ENCODE assay signal across 8 cellular contexts in genomic region chr19:43532571-43532961, GRCh38. TPM values are rescaled to one million over a fixed set of nuclear protein-coding genes. Genes with fewer than 3 reads are reported as not detected.
A peak's percentile ranks its signal among the peaks of the same experiment; 100 is the strongest.
DNase-seq lines count a peak whose midpoint lies in the region; ATAC-seq, FAIRE-seq and TF ChIP-seq lines count a peak whose summit lies in the region.

No MANE protein-coding gene starts in this region.

- H3K27me3 ChIP-seq in mesenchymal stem cell (ENCODE audit: control insufficient read depth in 1 of 2, insufficient read depth in 1 of 2, low read length in 2 of 2) (no peaks in the 10 kb centered on the region), upper lobe of left lung (no peaks in the 10 kb centered on the region)

- peak; percentile 58 for DNase-seq in Daoy (ENCODE audit: low read depth)
- peak; percentile 64 for DNase-seq in H54 (ENCODE audit: insufficient read length, low spot score)
- DNase-seq in NCI-H774 (lab: John Stamatoyannopoulos, UW): peak; percentile 84
- DNase-seq in central memory CD8-positive, alpha-beta T cell (ENCODE audit: low spot score in 2 of 2): no peak
- DNase-seq in mesenchymal stem cell: no peak
- peak; percentile 35 to 69 for DNase-seq in upper lobe of left lung
- no peak for DNase-seq in effector CD4-positive, alpha-beta T cell

- peak overlapping the region in 1 of 2 experiments; percentile 92 for H3K18ac ChIP-seq in mesenchymal stem cell (ENCODE audit: low read depth in 1 of 2, low read length in 2 of 2)

- H3K9ac ChIP-seq in mesenchymal stem cell (ENCODE audit: low read length): peak overlapping the region; percentile 86

- H3K4ac ChIP-seq in mesenchymal stem cell (ENCODE audit: low read depth in 1 of 2, low read length in 2 of 2): peak overlapping the region; percentile 1 to 70

- H3K36me3 ChIP-seq in mesenchymal stem cell (ENCODE audit: control insufficient read depth in 1 of 2, insufficient read depth in 2 of 2, low read depth in 1 of 2, low read length in 2 of 2) (peaks cover 7 to 8% of the 10 kb centered on the region in 2 experiments), upper lobe of left lung (peaks cover 0 to under 1% (median 0%) of the 10 kb centered on the region in 4 donors)

- no peaks in the 10 kb centered on the region for H3K9me3 Mint-ChIP-seq in central memory CD8-positive, alpha-beta T cell

- peak overlapping the region; percentile 89 for H3K27ac Mint-ChIP-seq in central memory CD8-positive, alpha-beta T cell (ENCODE audit: low read depth)

- H2BK120ac ChIP-seq in mesenchymal stem cell (ENCODE audit: low read depth, low read length): peak overlapping the region; percentile 11

- H2AFZ ChIP-seq in mesenchymal stem cell (ENCODE audit: low read depth, low read length): peak overlapping the region; percentile 72

- peak overlapping the region; percentile 89 for H3K4me2 ChIP-seq in mesenchymal stem cell (ENCODE audit: low read length, poor library complexity, severe bottlenecking)

- peak overlapping the region in 1 of 2 experiments; percentile 35 for H3K14ac ChIP-seq in mesenchymal stem cell (ENCODE audit: low read length in 2 of 2)

- H4K91ac ChIP-seq in mesenchymal stem cell (ENCODE audit: low read length): peak overlapping the region; percentile 71

- H2AK5ac ChIP-seq in mesenchymal stem cell (ENCODE audit: low read length, severe bottlenecking): peak overlapping the region; percentile 20

- ATAC-seq in central memory CD8-positive, alpha-beta T cell (replicated peaks; ENCODE audit: extremely low read depth, poor library complexity, severe bottlenecking): peak; percentile 18
- ATAC-seq in upper lobe of left lung (ENCODE audit: low FRiP score in 2 of 2) (peak in 1 of 2 donors; percentile 0), HG03095 (IDR thresholded peaks at IDR 0.05; ENCODE audit: unreplicated experiment) (no peak)

- H3K23ac ChIP-seq in mesenchymal stem cell (ENCODE audit: low read length in 2 of 2): no peak overlapping the region

- H4K8ac ChIP-seq in mesenchymal stem cell (ENCODE audit: low read length): peak overlapping the region; percentile 30

- peak overlapping the region in 1 of 2 experiments; percentile 45 for H2BK12ac ChIP-seq in mesenchymal stem cell (ENCODE audit: low read length in 2 of 2)

- peak overlapping the region; percentile 93 for H3K27ac ChIP-seq in mesenchymal stem cell (ENCODE audit: low read length, poor library complexity, severe bottlenecking)
- H3K27ac ChIP-seq in upper lobe of left lung: peak overlapping the region; percentile 84 to 89 (median 88)

- peaks cover 10% of the 10 kb centered on the region for H3K36me3 Mint-ChIP-seq in central memory CD8-positive, alpha-beta T cell (ENCODE audit: insufficient read depth)

- no peak for FAIRE-seq in H54 (lab: Jason Lieb, UNC)

- peak overlapping the region; percentile 23 to 95 for H3K4me3 ChIP-seq in mesenchymal stem cell (ENCODE audit: insufficient read depth in 1 of 2, low read depth in 1 of 2, low read length in 2 of 2)
- peak overlapping the region; percentile 47 to 81 (median 62) for H3K4me3 ChIP-seq in upper lobe of left lung

- H3K9me3 ChIP-seq in mesenchymal stem cell (ENCODE audit: control insufficient read depth, low read length): no peaks in the 10 kb centered on the region
- no peaks in the 10 kb centered on the region for H3K9me3 ChIP-seq in upper lobe of left lung

- TF ChIP-seq CTCF in upper lobe of left lung (IDR thresholded peaks at IDR 0.05): no peak

- no peaks in the 10 kb centered on the region for H3K79me1 ChIP-seq in mesenchymal stem cell (replicated peaks; ENCODE audit: low read length, poor library complexity, severe bottlenecking)

- H3K4me1 ChIP-seq in mesenchymal stem cell (ENCODE audit: control insufficient read depth, insufficient read depth, low read depth, low read length) (peaks cover 13% of the 10 kb centered on the region), upper lobe of left lung (peaks cover 18 to 36% (median 20%) of the 10 kb centered on the region in 4 donors)

- peaks cover 23% of the 10 kb centered on the region for H3K4me1 Mint-ChIP-seq in central memory CD8-positive, alpha-beta T cell

- 9% methylated on average over 16 of the region's 16 CpGs for WGBS in mesenchymal stem cell
- 0 to 1% methylated on average over 11 to 16 of the region's 16 CpGs for WGBS in upper lobe of left lung, 2 donors

- H2BK15ac ChIP-seq in mesenchymal stem cell (ENCODE audit: low read depth, poor library complexity, severe bottlenecking): no peak overlapping the region

- no peak for TF ChIP-seq POLR2A in H54 (IDR thresholded peaks at IDR 0.05; ENCODE audit: low read depth, low read length)
- TF ChIP-seq POLR2A in upper lobe of left lung (IDR thresholded peaks at IDR 0.05): no peak

- H3K27me3 Mint-ChIP-seq in central memory CD8-positive, alpha-beta T cell: no peaks in the 10 kb centered on the region

- no peak overlapping the region for H2BK5ac ChIP-seq in mesenchymal stem cell (ENCODE audit: low read depth, low read length, poor library complexity, severe bottlenecking)

- TF ChIP-seq EP300 in upper lobe of left lung (IDR thresholded peaks at IDR 0.05): no peak

- H3K4me3 Mint-ChIP-seq in central memory CD8-positive, alpha-beta T cell: peak overlapping the region; percentile 89

RNA-seq across cellular contexts. Expression of gene ZNF575, which starts 0.4 kb away (rescaled TPM):
- not detected in 2 replicates for total RNA-seq in Daoy (2014; rRNA removed; shearing (Covaris generic))
- polyA plus RNA-seq in mesenchymal stem cell (2013, experiment 1 of 2): 2.8 TPM
- polyA plus RNA-seq in mesenchymal stem cell (2013, experiment 2 of 2): 3.0 TPM
- total RNA-seq in upper lobe of left lung: 1 to 10 TPM in 4 of 6 donors, under 1 TPM in 1, not detected in 1; 0.76 to 4.4 (median 2.7) TPM

RNA-seq across cellular contexts. Expression of gene ETHE1, which starts 5.6 kb away (rescaled TPM):
- 17.9 and 29.7 TPM in 2 replicates for total RNA-seq in Daoy (2014; rRNA removed; shearing (Covaris generic))
- polyA plus RNA-seq in mesenchymal stem cell (2013, experiment 1 of 2): 44.4 TPM
- polyA plus RNA-seq in mesenchymal stem cell (2013, experiment 2 of 2): 43.3 TPM
- 10 to 100 TPM; 27.4 to 69.2 (median 41.4) TPM for total RNA-seq in upper lobe of left lung

RNA-seq across cellular contexts. Expression of gene PHLDB3, which starts 28.0 kb away (rescaled TPM):
- total RNA-seq in Daoy (2014; rRNA removed; shearing (Covaris generic)): 7.8 and 17.6 TPM in 2 replicates
- 6.6 TPM for polyA plus RNA-seq in mesenchymal stem cell (2013, experiment 1 of 2)
- 6.1 TPM for polyA plus RNA-seq in mesenchymal stem cell (2013, experiment 2 of 2)
- 10 to 100 TPM in 4 of 6 donors, 1 to 10 TPM in 2; 1.8 to 22.6 (median 13.8) TPM for total RNA-seq in upper lobe of left lung

RNA-seq across cellular contexts. Expression of gene XRCC1, which starts 42.8 kb away (rescaled TPM):
- 40.1 and 42.7 TPM in 2 replicates for total RNA-seq in Daoy (2014; rRNA removed; shearing (Covaris generic))
- 21.2 TPM for polyA plus RNA-seq in mesenchymal stem cell (2013, experiment 1 of 2)
- polyA plus RNA-seq in mesenchymal stem cell (2013, experiment 2 of 2): 21.8 TPM
- 10 to 100 TPM; 24.2 to 30.1 (median 26.4) TPM for total RNA-seq in upper lobe of left lung

RNA-seq across cellular contexts. Expression of gene PINLYP, which starts 43.0 kb away (rescaled TPM):
- 0.11 and 0.12 TPM in 2 replicates for total RNA-seq in Daoy (2014; rRNA removed; shearing (Covaris generic))
- polyA plus RNA-seq in mesenchymal stem cell (2013, experiment 1 of 2): 0.17 TPM
- 0.21 TPM for polyA plus RNA-seq in mesenchymal stem cell (2013, experiment 2 of 2)
- total RNA-seq in upper lobe of left lung: 1 to 10 TPM; 1.8 to 9.4 (median 4.1) TPM

Comparison
In these comparisons a context has a peak if more than half of its experiments do, and no peak if none do; other contexts are left out.
1. DNase-seq: peak in Daoy (single experiment), H54 (single experiment), NCI-H774 (single experiment) and upper lobe of left lung (2 of 2); none in central memory CD8-positive, alpha-beta T cell (0 of 2), mesenchymal stem cell (single experiment) and effector CD4-positive, alpha-beta T cell (single experiment).